19 cellular contexts compared by ENCODE assay signal in the genomic region with DNA sequence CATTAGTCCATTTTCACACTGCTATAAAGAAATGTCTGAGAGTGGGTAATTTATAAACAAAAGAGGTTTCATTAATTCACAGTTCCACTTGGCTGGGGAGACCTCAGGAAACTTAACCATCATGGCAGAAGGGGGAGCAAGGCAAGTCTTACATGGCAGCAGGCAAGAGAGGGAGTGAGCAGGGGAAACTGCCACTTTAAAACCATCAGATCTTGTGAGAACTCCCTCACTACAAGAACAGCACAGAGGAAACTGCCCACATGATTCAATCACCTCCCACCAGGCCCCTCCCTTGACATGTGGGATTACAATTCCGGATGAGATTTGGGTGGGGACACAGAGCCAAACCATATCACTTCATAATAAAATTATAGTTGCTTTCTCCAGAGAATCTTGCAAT.
"Had no signal": no experiment of that assay in that cellular context is flagged by ENCODE, and none has a peak within 500 bp of the region (broad histone marks: within the 10 kb centered on the region; RNA-seq: fewer than 3 reads in every experiment).

No MANE protein-coding gene starts in this region.

- H3K36me3 Mint-ChIP-seq: mesothelial cell of epicardium had no signal

- H2AFZ ChIP-seq: hepatocyte had no signal

- H3K79me2 ChIP-seq: hepatocyte had no signal

- H3K27me3 ChIP-seq: ascending aorta, hepatocyte, tibial nerve had no signal

- H3K9me3 ChIP-seq: ascending aorta, tibial nerve had no signal

- H3K4me2 ChIP-seq: hepatocyte had no signal

- DNase-seq: activated CD4-positive, alpha-beta T cell treated with anti-CD3 and anti-CD28 coated beads, Interleukin-2, amount 50 U/mL, for 1 hour; activated CD4-positive, CD25-positive, alpha-beta regulatory T cell treated with anti-CD3 and anti-CD28 coated beads, Interleukin-2, amount 50 U/mL, for 72 hours; activated effector memory CD4-positive, alpha-beta T cell treated with Interleukin-2 at 50 U/mL for 16 hours; activated naive CD4-positive, alpha-beta T cell treated with anti-CD3 and anti-CD28 coated beads, Interleukin-2, amount 10 ng/mL, durations not matched to agents 7 days and 5 days; dermis blood vessel endothelial cell; effector memory CD4-positive, alpha-beta T cell; foreskin fibroblast; occipital lobe; stimulated activated CD4-positive, alpha-beta T cell treated with anti-CD3 and anti-CD28 coated beads, Interleukin-12 subunit alpha, Interleukin-12 subunit beta, amount 100 ng/mL, for 4 hours; stimulated activated CD4-positive, alpha-beta T cell treated with anti-CD3 and anti-CD28 coated beads, Interleukin-2, amount 100 ng/mL, for 24 hours; stimulated activated naive CD8-positive, alpha-beta T cell treated with anti-CD3 and anti-CD28 coated beads, Interleukin-15, Interleukin-2, amounts not matched to agents 100 U/mL and 50 U/mL, for 24 hours; substantia nigra had no signal

- FAIRE-seq: islet of Langerhans had no signal

- H3K27ac Mint-ChIP-seq: activated naive CD4-positive, alpha-beta T cell treated with anti-CD3 and anti-CD28 coated beads, Interleukin-2, amount 10 ng/mL, durations not matched to agents 7 days and 5 days; mesothelial cell of epicardium; T-helper 1 cell treated with Interleukin-12 subunit alpha and Interleukin-12 subunit beta and Interleukin-4 antibody, amounts not matched to agents 30 μg/mL and 1 μg/mL, for 36 hours had no signal

- H3K4me3 Mint-ChIP-seq: activated naive CD4-positive, alpha-beta T cell treated with anti-CD3 and anti-CD28 coated beads, Interleukin-2, amount 10 ng/mL, durations not matched to agents 7 days and 5 days; mesothelial cell of epicardium; T-helper 1 cell treated with Interleukin-12 subunit alpha and Interleukin-12 subunit beta and Interleukin-4 antibody, amounts not matched to agents 30 μg/mL and 1 μg/mL, for 36 hours had no signal

- H3K36me3 ChIP-seq: ascending aorta, tibial nerve had no signal

- H3K4me3 ChIP-seq: ascending aorta, hepatocyte, lung, tibial nerve had no signal

- H3K4me1 ChIP-seq: ascending aorta had no signal

- H3K9me3 Mint-ChIP-seq: mesothelial cell of epicardium; T-helper 1 cell treated with Interleukin-12 subunit alpha and Interleukin-12 subunit beta and Interleukin-4 antibody, amounts not matched to agents 30 μg/mL and 1 μg/mL, for 36 hours had no signal

- H3K27ac ChIP-seq: ascending aorta, hepatocyte, tibial nerve had no signal
